In genomic region chr12:109708939-109709338, GRCh38 we compare ENCODE assay signal across 20 cellular contexts. TPM values are rescaled to one million over a fixed set of nuclear protein-coding genes. Genes with fewer than 3 reads are reported as not detected.
DNase-seq lines count a peak whose midpoint lies in the region; ATAC-seq, FAIRE-seq and TF ChIP-seq lines count a peak whose summit lies in the region.
"Had no signal": no experiment of that assay in that cellular context is flagged by ENCODE, and none has a peak within 500 bp of the region (broad histone marks: within the 10 kb centered on the region; RNA-seq: fewer than 3 reads in every experiment).

No MANE protein-coding gene starts in this region.

- no peak for TF ChIP-seq CTCF in A549 (IDR thresholded peaks at IDR 0.05)
- no peak for TF ChIP-seq CTCF in VCaP (conservative IDR thresholded peaks at IDR 0.05)
- no peak for TF ChIP-seq CTCF in H1 (IDR thresholded peaks at IDR 0.05; ENCODE audit: control extremely low read depth in 1 of 3, insufficient read depth in 1 of 3, low read depth in 1 of 3, low read length in 3 of 3)
- TF ChIP-seq CTCF in testis (IDR thresholded peaks at IDR 0.05), result no peak

- no peaks in the 10 kb centered on the region for H4K20me1 ChIP-seq in H1 (replicated peaks in 1 of 2; ENCODE audit: control insufficient read depth in 1 of 2, insufficient read depth in 2 of 2, low read length in 2 of 2)

- TF ChIP-seq POLR2A in A549 (IDR thresholded peaks at IDR 0.05; ENCODE audit: low read length), result no peak
- TF ChIP-seq POLR2A in H1 (IDR thresholded peaks at IDR 0.05; ENCODE audit: control extremely low read depth in 1 of 2, low read depth in 2 of 2, low read length in 2 of 2), result no peak
- no peak for TF ChIP-seq POLR2A in testis (IDR thresholded peaks at IDR 0.05)

- peaks cover under 1% of the 10 kb centered on the region; the same call in 1 of the 2 replicates for H3K23me2 ChIP-seq in H1 (ENCODE audit: low read depth, low read length)

- H2BK15ac ChIP-seq in H1 (ENCODE audit: low read length), result 0 out of 2 replicates have a peak overlapping the region, but pooled peaks have one; percentile 10

- no peak overlapping the region for H2BK20ac ChIP-seq in H1 (ENCODE audit: low read length)

- 0 out of 7 replicates have a peak overlapping the region, but pooled peaks of 1 of the 4 experiments have one; percentile 24 for H3K9ac ChIP-seq in H1 (replicated peaks in 1 of 4; ENCODE audit: extremely low read depth in 1 of 4, low read depth in 3 of 4, low read length in 3 of 4)

- no peak overlapping the region for H2BK5ac ChIP-seq in H1 (ENCODE audit: low read depth, low read length)

- no peak overlapping the region for H4K91ac ChIP-seq in H1 (replicated peaks; ENCODE audit: insufficient read length, low read length)

- H3K79me2 ChIP-seq in H1 (ENCODE audit: control insufficient read depth in 1 of 2, insufficient read depth in 2 of 2, low read length in 2 of 2), result no peaks in the 10 kb centered on the region

- no peak overlapping the region for H3K23ac ChIP-seq in H1 (ENCODE audit: insufficient read length)

- peak overlapping the region; percentile 32; the same call in 1 of the 2 replicates for H3K18ac ChIP-seq in H1 (ENCODE audit: extremely low read depth, low read length)

- no peak overlapping the region for H2BK120ac ChIP-seq in H1 (replicated peaks; ENCODE audit: low read depth, low read length)

- H3K9me3 ChIP-seq in A549 (no peaks in the 10 kb centered on the region), H1 (ENCODE audit: insufficient read depth in 2 of 2, low read depth in 1 of 2, low read length in 1 of 2) (no peaks in the 10 kb centered on the region), testis (no peaks in the 10 kb centered on the region)
- H3K9me3 ChIP-seq: Caco-2 had no signal

- no peak overlapping the region for H3K4me3 ChIP-seq in A549
- H3K4me3 ChIP-seq in H1 (ENCODE audit: extremely low read depth in 1 of 4, insufficient read depth in 2 of 4, low read depth in 3 of 4, low read length in 4 of 4), result no peak overlapping the region
- no peak overlapping the region for H3K4me3 ChIP-seq in testis

- H3K27me3 ChIP-seq in H1 (replicated peaks in 1 of 4; ENCODE audit: control insufficient read depth in 3 of 4, extremely low read depth in 1 of 4, insufficient read depth in 3 of 4, low read length in 3 of 4), result peaks cover 0 to 15% (median 11%) of the 10 kb centered on the region in 4 experiments; a peak in 5 of 7 replicates
- H3K27me3 ChIP-seq in testis, result no peaks in the 10 kb centered on the region

- H4K8ac ChIP-seq in H1 (ENCODE audit: extremely low read depth, insufficient read depth, low read length), result no peak overlapping the region

- no peak overlapping the region for H2AK5ac ChIP-seq in H1 (ENCODE audit: low read depth, low read length)

- no peak overlapping the region for H3K14ac ChIP-seq in H1 (ENCODE audit: insufficient read length)

- no peak for TF ChIP-seq EP300 in A549 (IDR thresholded peaks at IDR 0.05)
- TF ChIP-seq EP300 in H1 (IDR thresholded peaks at IDR 0.05; ENCODE audit: borderline replicate concordance in 1 of 2, low read depth in 2 of 2, low read length in 2 of 2), result no peak

- WGBS in A549 (ENCODE audit: missing lambda C conversion rate), result 68% methylated on average over 5 of the region's 5 CpGs
- 84% methylated on average over 4 of the region's 5 CpGs; no CpG with 5 or more reads in 1 of the 2 experiments for WGBS in H1 (ENCODE audit: extremely low coverage in 1 of 2, insufficient coverage in 1 of 2, insufficient read length in 1 of 2, insufficient replicate concordance in 2 of 2, low coverage in 1 of 2, low lambda C conversion rate in 2 of 2, missing lambda C conversion rate in 1 of 2), 2 experiments
- WGBS in testis, 2 donors, result 47 to 71% methylated on average over 5 of the region's 5 CpGs

- H2AFZ ChIP-seq in H1 (ENCODE audit: low read length), result peak overlapping the region; percentile 66; the same call in 1 of the 2 replicates

- H3K27ac ChIP-seq in A549 (no peak overlapping the region), VCaP (peak overlapping the region; percentile 97; the same call in 1 of the 2 replicates), H1 (ENCODE audit: low read depth, low read length) (peak overlapping the region; percentile 31; the same call in 1 of the 2 replicates), testis (peak overlapping the region; percentile 45 to 56)
- H3K27ac ChIP-seq: C4-2B, HL-60 had no signal

- DNase-seq in A549 (ENCODE audit: low read depth in 1 of 2, low spot score in 1 of 2) (no peak), H1 (ENCODE audit: low read depth in 1 of 2, low spot score in 2 of 2) (no peak), testis (no peak), HCEC 1CT (no peak), activated gamma-delta T cell treated with Interleukin-2 at 50 U/mL for 16 hours (no peak)
- DNase-seq: ACHN; AML-193; Caco-2; CD4-positive, alpha-beta T cell; HFFc6; IMR-90 had no signal

- intact Hi-C loops in testis (cut with DNase I; ENCODE audit: low total_unique reads), result no loop called here

- H3K36me3 ChIP-seq in H1 (ENCODE audit: control insufficient read depth in 2 of 4, insufficient read depth in 4 of 4, low read length in 3 of 4) (no peaks in the 10 kb centered on the region), testis (ENCODE audit: low read depth, missing control alignments) (no peaks in the 10 kb centered on the region)

- no peak overlapping the region for H4K5ac ChIP-seq in H1 (ENCODE audit: insufficient read length, low read depth, low read length)

- H3K79me1 ChIP-seq in H1 (ENCODE audit: low read depth, low read length), result no peaks in the 10 kb centered on the region

- no peak overlapping the region for H3K56ac ChIP-seq in H1 (replicated peaks; ENCODE audit: insufficient read length, low read depth, low read length)

- H3K4ac ChIP-seq in H1 (replicated peaks; ENCODE audit: insufficient read length, low read depth, low read length), result no peak overlapping the region

- FAIRE-seq in A549 (lab: Jason Lieb, UNC) (no peak), H1 (lab: Jason Lieb, UNC) (no peak)
- FAIRE-seq: D721Med, G401.6, GM12891, GM19239, H54 had no signal

- POLR2A ChIA-PET in A549 (lab: Yijun Ruan, JAX) (no interaction called here), H1 (lab: Charles Lee; ENCODE audit: partially characterized antibody) (interaction anchor here (1.1 to 1.6 kb wide), 2 partner anchors 11 to 38 kb away, joined by 3 read pairs; no protein-coding TSS in a partner anchor)

- ATAC-seq in A549, result no peak
- ATAC-seq: HCT116 had no signal

- H3K4me2 ChIP-seq in A549 (no peak overlapping the region), H1 (ENCODE audit: insufficient read depth in 1 of 2, low read depth in 2 of 2, low read length in 2 of 2) (no peak overlapping the region; a peak in 1 of 4 replicates)

- peaks cover 16% of the 10 kb centered on the region for H3K4me1 ChIP-seq in A549
- peaks cover 3 to 16% (median 8%) of the 10 kb centered on the region in 4 experiments; a peak in 6 of 7 replicates for H3K4me1 ChIP-seq in H1 (replicated peaks in 1 of 4; ENCODE audit: control insufficient read depth in 3 of 4, insufficient read depth in 4 of 4, low read length in 3 of 4)
- H3K4me1 ChIP-seq in testis, result peaks cover 40% of the 10 kb centered on the region

- H2BK12ac ChIP-seq in H1 (ENCODE audit: low read depth, low read length), result peak overlapping the region; percentile 17; the same call in 1 of the 2 replicates

- no peak for TF ChIP-seq RAD21 in A549 (conservative IDR thresholded peaks at IDR 0.05 in 1 of 2, IDR thresholded peaks at IDR 0.05 in 1 of 2)
- no peak for TF ChIP-seq RAD21 in H1 (IDR thresholded peaks at IDR 0.05 in 1 of 2, conservative IDR thresholded peaks at IDR 0.05 in 1 of 2; ENCODE audit: low read depth in 2 of 2, low read length in 2 of 2)

- CTCF ChIA-PET in A549 (lab: Yijun Ruan, JAX) (interaction anchor here (0.8 to 1.5 kb wide), 3 partner anchors 10 to 111 kb away, joined by 3 to 5 read pairs (median 5); no protein-coding TSS in a partner anchor), H1 (lab: Charles Lee; ENCODE audit: partially characterized antibody) (interaction anchor here (0.6 to 1.8 kb wide), 10 partner anchors 10 to 187 kb away, joined by 3 to 12 read pairs (median 3); no protein-coding TSS in a partner anchor)

TF ChIP-seq in A549, 52 proteins besides CTCF, POLR2A, EP300 and RAD21:
- TF ChIP-seq ZFP36 (IDR thresholded peaks at IDR 0.05; ENCODE audit: borderline replicate concordance, partially characterized antibody), result peak; percentile 88
- TF ChIP-seq ESRRA (IDR thresholded peaks at IDR 0.05; ENCODE audit: borderline replicate concordance, low read length), result no peak

TF ChIP-seq in H1, 55 proteins besides CTCF, POLR2A, EP300 and RAD21 (continues in another document):
- TF ChIP-seq RXRA (IDR thresholded peaks at IDR 0.05; ENCODE audit: insufficient read depth, low read depth, low read length) (no peak), EGR1 (IDR thresholded peaks at IDR 0.05; ENCODE audit: borderline replicate concordance, low read depth, low read length) (no peak), TBP (IDR thresholded peaks at IDR 0.05; ENCODE audit: low read depth, low read length) (no peak), KDM5A (IDR thresholded peaks at IDR 0.05; ENCODE audit: low read length) (no peak), JUN (IDR thresholded peaks at IDR 0.05; ENCODE audit: low read depth, low read length) (no peak), SUZ12 (IDR thresholded peaks at IDR 0.05; ENCODE audit: low read length) (no peak)
- TF ChIP-seq, protein P1, sequence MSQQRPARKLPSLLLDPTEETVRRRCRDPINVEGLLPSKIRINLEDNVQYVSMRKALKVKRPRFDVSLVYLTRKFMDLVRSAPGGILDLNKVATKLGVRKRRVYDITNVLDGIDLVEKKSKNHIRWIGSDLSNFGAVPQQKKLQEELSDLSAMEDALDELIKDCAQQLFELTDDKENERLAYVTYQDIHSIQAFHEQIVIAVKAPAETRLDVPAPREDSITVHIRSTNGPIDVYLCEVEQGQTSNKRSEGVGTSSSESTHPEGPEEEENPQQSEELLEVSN (IDR thresholded peaks at IDR 0.05), result no peak

RNA-seq across cellular contexts. Expression of gene FAM222A, which starts 4.7 kb away (rescaled TPM):
- polyA plus RNA-seq in A549 (2011; rRNA removed) (0.97 and 0.98 TPM in 2 replicates), A549 (2017; fragmentation: RNase III; extraction: RNeasy Plus Mini Kit Qiagen cat#74134 plus additional on column Dnase treatment) (3.0 to 3.3 TPM (median 3.2 TPM) in 3 replicates), H1 (2011; rRNA removed) (0.94 and 1.6 TPM in 2 replicates), testis (ENCODE audit: insufficient read depth, low read depth, low replicate concordance) (34.5 TPM)
- 3.2 and 6.2 TPM in 2 replicates for polyA plus RNA-seq in A549 (2012; cell fraction: cytosol; rRNA removed)
- 2.5 and 4.6 TPM in 2 replicates for polyA plus RNA-seq in A549 (2012; cell fraction: nucleus; rRNA removed)
- 1.2 and 1.5 TPM in 2 replicates for polyA minus RNA-seq in A549 (2011; rRNA and poly(A)+ RNA removed)
- 1.1 and 1.5 TPM in 2 replicates for total RNA-seq in H1 (2021; fragmentation: NEBNext Ultra II Directional; extraction: Animal tissue kit (Norgen Biotek cat#: 25700))
- polyA plus RNA-seq in H1 (2011; cell fraction: cytosol; rRNA removed), result 0.85 TPM
- 0.93 TPM for polyA plus RNA-seq in H1 (2011; cell fraction: nucleus; rRNA removed)
- 0.81 to 1.1 TPM (median 0.88 TPM) in 4 replicates for polyA plus RNA-seq in H1 (2012, experiment 1 of 2)
- polyA plus RNA-seq in H1 (2012, experiment 2 of 2), result 0.91 TPM
- polyA plus RNA-seq in H1 (2013, experiment 1 of 2), result 1.1 TPM
- polyA plus RNA-seq in H1 (2013, experiment 2 of 2), result 1.1 TPM
- polyA minus RNA-seq in H1 (2011; rRNA and poly(A)+ RNA removed), result 0.61 and 0.95 TPM in 2 replicates
- 1.9 TPM for polyA minus RNA-seq in H1 (2011; cell fraction: cytosol; rRNA and poly(A)+ RNA removed)
- 2.7 TPM for polyA minus RNA-seq in H1 (2011; cell fraction: nucleus; rRNA and poly(A)+ RNA removed)
- 10 to 100 TPM; 75.7 to 78.6 TPM for total RNA-seq in testis

Comparison
In these comparisons a context has a peak if more than half of its experiments do, and no peak if none do; other contexts are left out.
1. H3K27ac ChIP-seq: peak in VCaP (single experiment), H1 (single experiment) and testis (2 of 2); none in A549 (0 of 2).